11 cellular contexts compared by ENCODE assay signal in the genomic region with DNA sequence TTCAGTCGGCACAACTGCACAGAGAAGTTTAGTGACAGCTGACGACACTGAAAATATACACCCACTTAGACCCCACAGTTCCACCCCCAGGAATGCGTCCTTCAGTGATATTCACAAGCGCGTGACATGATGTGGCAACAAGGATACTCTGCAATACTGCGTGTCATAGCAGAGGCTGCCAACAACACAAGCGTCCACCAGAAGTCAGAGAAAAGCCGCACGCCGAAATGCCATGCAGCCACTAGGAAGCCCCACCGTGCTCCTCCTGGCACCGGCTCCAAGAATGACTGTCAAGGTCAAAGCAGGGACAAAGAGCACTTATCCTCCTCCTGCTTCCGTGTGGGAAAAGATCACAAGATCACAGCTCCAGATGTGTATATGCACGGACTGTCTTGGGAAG. TPM values are rescaled to one million over a fixed set of nuclear protein-coding genes. Genes with fewer than 3 reads are reported as not detected.
DNase-seq lines count a peak whose midpoint lies in the region; ATAC-seq, FAIRE-seq and TF ChIP-seq lines count a peak whose summit lies in the region.
"Had no signal": no experiment of that assay in that cellular context is flagged by ENCODE, and none has a peak within 500 bp of the region (broad histone marks: within the 10 kb centered on the region; RNA-seq: fewer than 3 reads in every experiment).

No MANE protein-coding gene starts in this region.

- H3K4me2 ChIP-seq in GM12878 (ENCODE audit: control insufficient read depth, insufficient read depth) = peak overlapping the region; percentile 97

- H3K9ac ChIP-seq in GM12878 (ENCODE audit: control insufficient read depth, insufficient read depth, low read length) = no peak overlapping the region; the same call in 1 of the 2 replicates

- peak overlapping the region in 6 of 7 donors; percentile 62 to 89 (median 82) for H3K27ac Mint-ChIP-seq in CD4-positive, alpha-beta memory T cell
- H3K27ac Mint-ChIP-seq: mesothelial cell of epicardium had no signal

- no peaks in the 10 kb centered on the region for H3K9me3 ChIP-seq in CD4-positive, alpha-beta memory T cell (ENCODE audit: control insufficient read depth in 1 of 2, low read length in 2 of 2)
- no peaks in the 10 kb centered on the region for H3K9me3 ChIP-seq in GM12878 (replicated peaks; ENCODE audit: control insufficient read depth, insufficient read depth, low read length)

- H3K27ac ChIP-seq in CD4-positive, alpha-beta memory T cell (ENCODE audit: low read depth, low read length) = peak overlapping the region; percentile 62
- H3K27ac ChIP-seq in GM12878 (ENCODE audit: control insufficient read depth, insufficient read depth) = no peak overlapping the region
- H3K27ac ChIP-seq: epithelial cell of prostate had no signal

- POLR2A ChIA-PET in CD4-positive, alpha-beta memory T cell (lab: Charles Lee; ENCODE audit: partially characterized antibody) = interaction anchor here (1.2 to 1.7 kb wide), 2 partner anchors 108 to 115 kb away, joined by 3 to 5 read pairs; partner anchors contain the start of gene NCBP3
- POLR2A ChIA-PET in GM12878 (lab: Charles Lee) = interaction anchor here (1.6 kb wide), 1 partner anchor 47 kb away, joined by 5 read pairs; no protein-coding TSS in a partner anchor

- CTCF ChIA-PET in CD4-positive, alpha-beta memory T cell (lab: Charles Lee; ENCODE audit: partially characterized antibody) = interaction anchor here (1.4 kb wide), 1 partner anchor 47 kb away, joined by 4 read pairs; no protein-coding TSS in a partner anchor
- CTCF ChIA-PET in GM12878 (lab: Yijun Ruan, JAX) = interaction anchor here (0.7 to 3.6 kb wide), 4 partner anchors 42 to 116 kb away, joined by 3 to 39 read pairs (median 4); no protein-coding TSS in a partner anchor

- RAD21 ChIA-PET in GM12878 (lab: Charles Lee; ENCODE audit: unreplicated experiment) = interaction anchor here (1.0 to 4.3 kb wide), 3 partner anchors 45 to 115 kb away, joined by 3 to 26 read pairs (median 4); partner anchors contain the start of gene P2RX1

- TF ChIP-seq EP300 in GM12878 (IDR thresholded peaks at IDR 0.05; ENCODE audit: borderline replicate concordance in 1 of 2, control insufficient read depth in 1 of 2, low read depth in 2 of 2, low read length in 2 of 2) = no peak

- H3K4me1 ChIP-seq in CD4-positive, alpha-beta memory T cell (ENCODE audit: insufficient read depth, low read length) = peaks cover 74% of the 10 kb centered on the region
- H3K4me1 ChIP-seq in GM12878 (ENCODE audit: control insufficient read depth, insufficient read depth, low read length) = peaks cover 35% of the 10 kb centered on the region

- H3K27me3 ChIP-seq in CD4-positive, alpha-beta memory T cell (ENCODE audit: insufficient read depth, low read length) = no peaks in the 10 kb centered on the region
- no peaks in the 10 kb centered on the region for H3K27me3 ChIP-seq in GM12878 (replicated peaks in 1 of 2; ENCODE audit: control insufficient read depth in 2 of 2, insufficient read depth in 2 of 2, low read length in 1 of 2)

- no peaks in the 10 kb centered on the region; the same call in 1 of the 2 replicates for H4K20me1 ChIP-seq in GM12878 (ENCODE audit: control insufficient read depth, insufficient read depth)

- no peak for TF ChIP-seq RAD21 in GM12878 (IDR thresholded peaks at IDR 0.05; ENCODE audit: insufficient read depth, low read depth, low read length)

- SMC1A ChIA-PET in GM12878 (lab: Charles Lee; ENCODE audit: uncharacterized antibody, unreplicated experiment) = interaction anchor here (1.9 to 3.3 kb wide), 2 partner anchors 44 to 47 kb away, joined by 8 to 20 read pairs; no protein-coding TSS in a partner anchor

- H3K36me3 Mint-ChIP-seq in CD4-positive, alpha-beta memory T cell = peaks cover 17 to 45% of the 10 kb centered on the region in 2 donors
- H3K36me3 Mint-ChIP-seq: mesothelial cell of epicardium had no signal

- BruUV-seq in GM12878 (replicated peaks; lab: Mats Ljungman, UMichigan) = no TSS peak

- H3K36me3 ChIP-seq in CD4-positive, alpha-beta memory T cell (ENCODE audit: insufficient read depth, low read length) = peaks cover 24% of the 10 kb centered on the region
- peaks cover 1 to 9% of the 10 kb centered on the region in 2 experiments; a peak in 2 of 4 replicates for H3K36me3 ChIP-seq in GM12878 (ENCODE audit: control insufficient read depth in 2 of 2, insufficient read depth in 2 of 2, low read length in 1 of 2)

- H3K9me3 Mint-ChIP-seq in CD4-positive, alpha-beta memory T cell = no peaks in the 10 kb centered on the region
- H3K9me3 Mint-ChIP-seq: mesothelial cell of epicardium had no signal

- H3K4me1 Mint-ChIP-seq in CD4-positive, alpha-beta memory T cell = peaks cover 44 to 79% (median 66%) of the 10 kb centered on the region in 4 donors

- no peak overlapping the region for H2AFZ ChIP-seq in GM12878 (ENCODE audit: control insufficient read depth, low read depth, low read length)

- peak overlapping the region in 7 of 8 donors; percentile 55 to 92 (median 71) for H3K4me3 Mint-ChIP-seq in CD4-positive, alpha-beta memory T cell
- H3K4me3 Mint-ChIP-seq: mesothelial cell of epicardium had no signal

- H3K4me3 ChIP-seq in CD4-positive, alpha-beta memory T cell (ENCODE audit: low read length in 2 of 2) = no peak overlapping the region
- peak overlapping the region; percentile 87 for H3K4me3 ChIP-seq in Jurkat, Clone E6-1 (ENCODE audit: low read length)
- H3K4me3 ChIP-seq in GM12878 = peak overlapping the region; percentile 90; the same call in 1 of the 2 replicates

- ATAC-seq in GM12878 = no peak
- no peak for ATAC-seq in GM19023 (IDR thresholded peaks at IDR 0.05; ENCODE audit: unreplicated experiment)
- ATAC-seq in GM18870 (IDR thresholded peaks at IDR 0.05; ENCODE audit: unreplicated experiment) = no peak

- in situ Hi-C loops in GM12878 (cut with MboI) = no loop called here

- TF ChIP-seq CTCF in GM12878 (IDR thresholded peaks at IDR 0.05 in 2 of 3, conservative IDR thresholded peaks at IDR 0.05 in 1 of 3; ENCODE audit: control insufficient read depth in 2 of 3, extremely low read depth in 1 of 3, insufficient read depth in 1 of 3, low read depth in 3 of 3, low read length in 3 of 3) = no peak

- DNase-seq in CD4-positive, alpha-beta memory T cell = no peak
- DNase-seq in Jurkat, Clone E6-1 (ENCODE audit: low read depth, low spot score) = no peak
- no peak for DNase-seq in GM12878 (ENCODE audit: low read depth, low spot score)
- peak; percentile 96 for DNase-seq in myocyte (ENCODE audit: low read depth)
- no peak for DNase-seq in Ammon's horn (ENCODE audit: low spot score)
- no peak for DNase-seq in H54 (ENCODE audit: insufficient read length, low spot score)
- DNase-seq: NCI-H2081 treated with DMSO at 0.1 percent for 48 hours had no signal

- intact Hi-C loops in CD4-positive, alpha-beta memory T cell (cut with micrococcal nuclease) = no loop called here
- intact Hi-C loops in GM12878 (cut with micrococcal nuclease; ENCODE audit: unreplicated experiment) = loop anchor here (5.0 kb wide), 2 partner anchors 42 to 48 kb away; no protein-coding TSS in a partner anchor

- no peak for TF ChIP-seq POLR2A in GM12878 (IDR thresholded peaks at IDR 0.05; ENCODE audit: low read depth, low read length)
- TF ChIP-seq POLR2A in H54 (IDR thresholded peaks at IDR 0.05; ENCODE audit: low read depth, low read length) = no peak

- no peaks in the 10 kb centered on the region for H3K27me3 Mint-ChIP-seq in CD4-positive, alpha-beta memory T cell

- FAIRE-seq in GM12878 (lab: Jason Lieb, UNC) = no peak
- FAIRE-seq in H54 (lab: Jason Lieb, UNC) = no peak

- 82% methylated on average over 14 of the region's 14 CpGs for WGBS in GM12878 (ENCODE audit: insufficient coverage, insufficient replicate concordance, low lambda C conversion rate, missing lambda C conversion rate)

- peaks cover 46% of the 10 kb centered on the region for H3K79me2 ChIP-seq in GM12878 (ENCODE audit: control insufficient read depth, insufficient read depth, low read length)

RNA-seq across cellular contexts. Expression of gene ATP2A3, which starts 3.5 kb away (rescaled TPM):
- total RNA-seq in CD4-positive, alpha-beta memory T cell = 100 to 1,000 TPM; 157 to 177 TPM
- 10 to 100 TPM; 34.4 to 89.0 TPM for polyA plus RNA-seq in CD4-positive, alpha-beta memory T cell
- polyA plus RNA-seq in Jurkat, Clone E6-1 (2012; ENCODE audit: insufficient read depth, insufficient read length) = 240 TPM
- total RNA-seq in GM12878 (2013; cell fraction: nucleolus; rRNA removed) = 101 and 113 TPM in 2 replicates
- 42.3 and 48.7 TPM in 2 replicates for total RNA-seq in GM12878 (2014; rRNA removed)
- 15.7 and 20.1 TPM in 2 replicates for total RNA-seq in GM12878 (2014; rRNA removed; fragmentation: Illumina TruSeq; extraction: Trizol)
- total RNA-seq in GM12878 (2021) = 91.7 and 99.2 TPM in 2 replicates
- polyA plus RNA-seq in GM12878 (2011; ENCODE audit: low read depth) = 24.6 TPM
- polyA plus RNA-seq in GM12878 (2011; rRNA removed) = 11.9 and 27.0 TPM in 2 replicates
- polyA plus RNA-seq in GM12878 (2011; cell fraction: cytosol; rRNA removed) = 33.7 and 42.7 TPM in 2 replicates
- 110 and 156 TPM in 2 replicates for polyA plus RNA-seq in GM12878 (2011; cell fraction: nucleus; rRNA removed)
- polyA plus RNA-seq in GM12878 (2012) = 53.3 and 60.4 TPM in 2 replicates
- 11.6 and 26.5 TPM in 2 replicates for polyA plus RNA-seq in GM12878 (2014; fragmentation: Illumina TruSeq; extraction: Trizol)
- 1 to 10 TPM; 1.0 to 3.0 TPM for polyA plus RNA-seq in GM12878 (2014; fragmentation: Nextera tagmentation; extraction: Ambion mirVana)
- polyA plus RNA-seq in GM12878 (2014; rRNA removed) = 66.4 and 78.9 TPM in 2 replicates
- 10 to 100 TPM; 61.1 to 62.8 TPM for polyA plus RNA-seq in GM12878 (2016; fragmentation: Nextera tagmentation; extraction: Ambion mirVana)
- polyA minus RNA-seq in GM12878 (2011; rRNA and poly(A)+ RNA removed) = 33.0 and 50.5 TPM in 2 replicates
- polyA minus RNA-seq in GM12878 (2011; cell fraction: cytosol; rRNA and poly(A)+ RNA removed) = 22.2 and 24.8 TPM in 2 replicates
- 32.2 and 63.0 TPM in 2 replicates for polyA minus RNA-seq in GM12878 (2011; cell fraction: nucleus; rRNA and poly(A)+ RNA removed)
- total RNA-seq in myocyte = 3.3 and 3.9 TPM in 2 replicates
- polyA plus RNA-seq in myocyte (2012) = 0.29 TPM

RNA-seq across cellular contexts. Expression of gene P2RX1, which starts 44.5 kb away (rescaled TPM):
- not detected for total RNA-seq in CD4-positive, alpha-beta memory T cell
- polyA plus RNA-seq in CD4-positive, alpha-beta memory T cell = not detected
- polyA plus RNA-seq in Jurkat, Clone E6-1 (2012; ENCODE audit: insufficient read depth, insufficient read length) = not detected
- 6.9 and 8.0 TPM in 2 replicates for total RNA-seq in GM12878 (2013; cell fraction: nucleolus; rRNA removed)
- total RNA-seq in GM12878 (2014; rRNA removed) (5.5 and 5.9 TPM in 2 replicates), GM12878 (2014; rRNA removed; fragmentation: Illumina TruSeq; extraction: Trizol) (2.7 and 3.1 TPM in 2 replicates), GM12878 (2021) (5.0 and 5.1 TPM in 2 replicates), myocyte (0.21 and 1.6 TPM in 2 replicates)
- polyA plus RNA-seq in GM12878 (2011; ENCODE audit: low read depth) = 1.5 TPM
- polyA plus RNA-seq in GM12878 (2011; rRNA removed) (0.12 and 0.19 TPM in 2 replicates), GM12878 (2014; fragmentation: Illumina TruSeq; extraction: Trizol) (2.4 and 3.2 TPM in 2 replicates), GM12878 (2014; fragmentation: Nextera tagmentation; extraction: Ambion mirVana) (under 1 TPM; 0.16 to 0.22 TPM), GM12878 (2014; rRNA removed) (5.6 and 6.2 TPM in 2 replicates), GM12878 (2016; fragmentation: Nextera tagmentation; extraction: Ambion mirVana) (1 to 10 TPM; 3.6 to 4.3 TPM)
- polyA plus RNA-seq in GM12878 (2011; cell fraction: cytosol; rRNA removed) = 0.10 and 0.25 TPM in 2 replicates
- polyA plus RNA-seq in GM12878 (2011; cell fraction: nucleus; rRNA removed) = 0.80 and 1.5 TPM in 2 replicates
- 3.1 and 4.9 TPM in 2 replicates for polyA plus RNA-seq in GM12878 (2012)
- 0.22 TPM in 1 of 2 replicates, not detected in the other for polyA minus RNA-seq in GM12878 (2011; rRNA and poly(A)+ RNA removed)
- polyA minus RNA-seq in GM12878 (2011; cell fraction: cytosol; rRNA and poly(A)+ RNA removed) = not detected in 2 replicates
- polyA minus RNA-seq in GM12878 (2011; cell fraction: nucleus; rRNA and poly(A)+ RNA removed) = 0.29 and 0.36 TPM in 2 replicates
- 1.1 TPM for polyA plus RNA-seq in myocyte (2012)

Comparison
In these comparisons a context has a peak if more than half of its experiments do, and no peak if none do; other contexts are left out.
1. H3K4me3 ChIP-seq: peak in Jurkat, Clone E6-1 (single experiment) and GM12878 (single experiment); none in CD4-positive, alpha-beta memory T cell (0 of 2).